In the genomic region with DNA sequence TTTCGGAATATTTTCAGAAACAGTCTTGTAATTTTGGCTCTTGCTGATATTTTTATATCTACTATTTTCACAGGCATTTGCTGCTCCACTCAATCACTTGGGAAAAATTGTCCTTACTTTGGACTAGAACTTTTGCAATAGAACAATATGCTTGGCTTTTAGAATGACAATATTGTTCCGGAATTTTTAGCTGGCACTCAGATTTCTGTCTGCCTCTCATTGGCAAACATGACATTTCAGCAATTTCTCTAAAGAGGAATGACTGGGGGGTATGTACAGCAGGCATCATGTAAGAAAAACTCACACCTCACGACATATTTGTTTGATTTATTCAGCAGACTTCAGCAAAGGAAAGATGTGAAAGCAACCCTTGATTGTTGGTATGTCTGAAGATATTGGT, we compare ENCODE assay signal across 16 cellular contexts.
DNase-seq lines count a peak whose midpoint lies in the region; TF ChIP-seq lines count a peak whose summit lies in the region.
"Had no signal": no experiment of that assay in that cellular context is flagged by ENCODE, and none has a peak within 500 bp of the region (broad histone marks: within the 10 kb centered on the region; RNA-seq: fewer than 3 reads in every experiment).

No MANE protein-coding gene starts in this region.

- 26 to 31% methylated on average over 3 of the region's 3 CpGs for WGBS in GM23248 (ENCODE audit: low coverage in 1 of 2, low lambda C conversion rate in 2 of 2, missing lambda C conversion rate in 2 of 2), 2 experiments

- H3K27me3 ChIP-seq in GM23248 (replicated peaks; ENCODE audit: insufficient read depth): no peaks in the 10 kb centered on the region

- H3K9ac ChIP-seq in GM23248: no peak overlapping the region

- peaks cover 5% of the 10 kb centered on the region; the same call in 1 of the 2 replicates for H3K4me1 ChIP-seq in GM23248 (ENCODE audit: insufficient read depth)
- H3K4me1 ChIP-seq: Caco-2 had no signal

- no peaks in the 10 kb centered on the region for H3K79me2 ChIP-seq in GM23248 (ENCODE audit: insufficient read depth)

- DNase-seq in GM23248 (peak; percentile 13), amniotic epithelial cell (ENCODE audit: low read depth) (peak; percentile 25), fibroblast of the aortic adventitia (ENCODE audit: low read depth) (peak; percentile 29), activated gamma-delta T cell treated with Interleukin-2 at 50 U/mL for 16 hours (no peak), ecto neural progenitor cell (ENCODE audit: low spot score) (no peak), glomerular visceral epithelial cell (ENCODE audit: extremely low spot score) (no peak)
- DNase-seq: ACHN; AML-193; Caco-2; CD4-positive, alpha-beta T cell; DMS79; GDM1; HCEC 1CT; IMR-90 had no signal

- H3F3A ChIP-seq in GM23248 (ENCODE audit: insufficient read depth): no peaks in the 10 kb centered on the region

- H3K4me3 ChIP-seq in GM23248 (no peak overlapping the region), fibroblast of the aortic adventitia (ENCODE audit: low read depth, low read length) (no peak overlapping the region)
- H3K4me3 ChIP-seq: GM23338 had no signal

- no peak for TF ChIP-seq CTCF in fibroblast of the aortic adventitia (IDR thresholded peaks at IDR 0.05; ENCODE audit: insufficient read depth, low read length)

- H3K4me2 ChIP-seq in GM23248 (ENCODE audit: unreplicated experiment): no peak overlapping the region
- H3K4me2 ChIP-seq: GM23338 had no signal

- no peaks in the 10 kb centered on the region for H4K20me1 ChIP-seq in GM23248 (ENCODE audit: insufficient read depth)

- H3K9me3 ChIP-seq in GM23248 (ENCODE audit: low read depth): no peaks in the 10 kb centered on the region
- H3K9me3 ChIP-seq: Caco-2 had no signal

- H3K9me2 ChIP-seq in GM23248 (ENCODE audit: insufficient read depth): no peaks in the 10 kb centered on the region

- in situ Hi-C loops in GM23248 (cut with MboI): no loop called here

- H3K27ac ChIP-seq in GM23248: no peak overlapping the region
- H3K27ac ChIP-seq: C4-2B had no signal

- no peaks in the 10 kb centered on the region for H3K36me3 ChIP-seq in GM23248 (ENCODE audit: low read depth)

- H2AFZ ChIP-seq in GM23248: no peak overlapping the region
- H2AFZ ChIP-seq: GM23338 had no signal

Comparison
In these comparisons a context has a peak if more than half of its experiments do, and no peak if none do; other contexts are left out.
1. DNase-seq: peak in GM23248 (single experiment), amniotic epithelial cell (single experiment) and fibroblast of the aortic adventitia (single experiment); none in activated gamma-delta T cell treated with Interleukin-2 at 50 U/mL for 16 hours (single experiment), ecto neural progenitor cell (single experiment) and glomerular visceral epithelial cell (single experiment).